9 cellular contexts compared by ENCODE assay signal in the genomic region with DNA sequence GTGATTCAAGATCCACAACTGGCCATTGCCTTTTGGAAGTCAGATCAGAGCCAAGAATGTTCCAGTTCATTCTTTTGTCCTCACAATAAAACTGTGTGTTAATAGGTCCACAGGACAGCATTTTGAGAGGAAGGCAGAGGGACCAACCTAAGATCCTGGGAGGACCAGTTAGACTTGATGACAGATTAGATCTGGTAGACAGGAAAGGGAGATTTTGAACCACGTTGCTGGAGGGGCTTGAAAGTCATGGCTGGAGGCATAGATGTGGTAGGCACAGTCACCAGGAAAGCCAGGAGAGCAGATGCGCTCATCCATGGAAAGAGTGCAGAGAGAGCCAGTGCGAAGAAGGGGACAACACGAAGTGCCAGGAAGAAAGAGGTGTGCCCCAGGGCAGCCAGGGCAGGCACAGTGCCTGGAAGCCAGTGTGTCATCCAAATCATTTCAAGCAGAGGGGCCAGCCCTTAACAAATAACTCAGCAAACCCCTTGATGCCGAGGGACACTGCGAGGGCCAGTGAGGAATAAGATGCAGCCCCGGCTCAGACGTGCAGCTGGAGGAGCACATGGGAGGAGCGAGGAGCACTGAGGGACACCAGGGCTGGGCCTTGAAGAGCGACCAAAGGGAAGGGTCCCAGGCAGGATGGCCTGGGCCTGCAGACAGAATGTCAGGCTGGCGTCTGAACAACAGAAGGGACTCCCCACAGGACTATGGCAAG.
"Had no signal": no experiment of that assay in that cellular context is flagged by ENCODE, and none has a peak within 500 bp of the region (broad histone marks: within the 10 kb centered on the region; RNA-seq: fewer than 3 reads in every experiment).

No MANE protein-coding gene starts in this region.

- DNase-seq: activated naive CD4-positive, alpha-beta T cell treated with Interleukin-2 at 50 U/mL for 16 hours; central memory CD4-positive, alpha-beta T cell; effector memory CD8-positive, alpha-beta T cell; SK-N-SH; small intestine had no signal

- ATAC-seq: activated CD4-positive, CD25-positive, alpha-beta regulatory T cell treated with anti-CD3 and anti-CD28 coated beads, Interleukin-2, amount 50 U/mL, for 24 hours; effector memory CD8-positive, alpha-beta T cell; gastroesophageal sphincter had no signal

- H3K4me3 Mint-ChIP-seq: effector memory CD8-positive, alpha-beta T cell; T-helper 1 cell treated with Interleukin-12 subunit alpha and Interleukin-12 subunit beta and Interleukin-4 antibody, amounts not matched to agents 30 μg/mL and 1 μg/mL, for 36 hours had no signal

- H3K27ac Mint-ChIP-seq: effector memory CD8-positive, alpha-beta T cell; T-helper 1 cell treated with Interleukin-12 subunit alpha and Interleukin-12 subunit beta and Interleukin-4 antibody, amounts not matched to agents 30 μg/mL and 1 μg/mL, for 36 hours had no signal

- FAIRE-seq: keratinocyte, small intestine had no signal

- H3K9me3 Mint-ChIP-seq: effector memory CD8-positive, alpha-beta T cell had no signal
